Comparison of ENCODE assay signal across 1 cellular context in genomic region chr9:87497080-87497603, GRCh38.
A peak's percentile ranks its signal among the peaks of the same experiment; 100 is the strongest.
TF ChIP-seq lines count a peak whose summit lies in the region.

No MANE protein-coding gene starts in this region.

TF ChIP-seq in GM12878, 131 proteins besides CTCF, POLR2A, EP300 and RAD21 (continued from another document):
- TF ChIP-seq NFYA (IDR thresholded peaks at IDR 0.05; ENCODE audit: borderline replicate concordance, low read depth, low read length), result no peak
- TF ChIP-seq ZBTB40 (IDR thresholded peaks at IDR 0.05; ENCODE audit: borderline replicate concordance), result 0 out of 2 replicates have a peak, but pooled peaks have one; percentile 29
